Comparison of ENCODE assay signal across 21 cellular contexts in the genomic region with DNA sequence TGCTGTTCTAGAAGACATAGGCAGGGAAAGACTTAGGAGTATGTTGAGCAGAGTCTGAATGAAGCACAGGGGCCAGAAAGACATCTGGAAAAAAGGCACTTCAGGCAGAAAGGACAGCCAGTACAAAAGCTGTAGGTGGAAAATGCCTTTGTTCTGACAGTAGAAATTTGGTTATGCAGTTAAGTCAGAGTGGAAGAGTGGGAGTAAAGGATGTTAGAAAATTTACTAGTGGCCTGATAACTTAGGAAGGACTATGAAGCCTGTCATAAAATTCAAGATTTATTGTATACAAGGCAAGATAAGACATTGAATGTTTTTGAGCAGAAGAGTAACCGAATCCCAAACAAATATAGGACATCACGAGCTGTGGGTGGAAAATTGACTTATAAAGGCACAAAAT.
"Had no signal": no experiment of that assay in that cellular context is flagged by ENCODE, and none has a peak within 500 bp of the region (broad histone marks: within the 10 kb centered on the region; RNA-seq: fewer than 3 reads in every experiment).

No MANE protein-coding gene starts in this region.

- H3K36me3 ChIP-seq: left ventricle myocardium inferior, ovary, right atrium auricular region, right lobe of liver, transverse colon, upper lobe of left lung had no signal

- H3K27ac Mint-ChIP-seq: mesothelial cell of epicardium; naive B cell; natural killer cell; nephron progenitor cell; progenitor cell of endocrine pancreas; stimulated activated naive B cell treated with anti-CD40 and anti-IgM and Interleukin-4, amounts not matched to agents 10 μg/mL and 1 μg/mL and 100 μg/mL, for 72 hours; stimulated activated naive CD8-positive, alpha-beta T cell treated with anti-CD3 and anti-CD28 coated beads, Interleukin-15, Interleukin-2, amounts not matched to agents 100 ng/mL and 50 ng/mL, for 24 hours had no signal

- H3K79me2 ChIP-seq: hepatocyte had no signal

- H3K4me1 ChIP-seq: left ventricle myocardium inferior, right atrium auricular region, right lobe of liver, transverse colon, upper lobe of left lung had no signal

- H3K9me3 ChIP-seq: ovary, right atrium auricular region, right lobe of liver, transverse colon, upper lobe of left lung had no signal

- H3K9me3 Mint-ChIP-seq: nephron progenitor cell had no signal

- H3K36me3 Mint-ChIP-seq: mesothelial cell of epicardium; naive B cell; natural killer cell; stimulated activated naive B cell treated with anti-CD40 and anti-IgM and Interleukin-4, amounts not matched to agents 10 μg/mL and 1 μg/mL and 100 μg/mL, for 72 hours had no signal

- H3K27me3 Mint-ChIP-seq: naive B cell; progenitor cell of endocrine pancreas; stimulated activated naive B cell treated with anti-CD40 and anti-IgM and Interleukin-4, amounts not matched to agents 10 μg/mL and 1 μg/mL and 100 μg/mL, for 72 hours; stimulated activated naive CD8-positive, alpha-beta T cell treated with anti-CD3 and anti-CD28 coated beads, Interleukin-15, Interleukin-2, amounts not matched to agents 100 ng/mL and 50 ng/mL, for 24 hours had no signal

- H3K4me3 Mint-ChIP-seq: mesothelial cell of epicardium; naive B cell; natural killer cell; nephron progenitor cell; stimulated activated naive B cell treated with anti-CD40 and anti-IgM and Interleukin-4, amounts not matched to agents 10 μg/mL and 1 μg/mL and 100 μg/mL, for 72 hours; stimulated activated naive CD8-positive, alpha-beta T cell treated with anti-CD3 and anti-CD28 coated beads, Interleukin-15, Interleukin-2, amounts not matched to agents 100 ng/mL and 50 ng/mL, for 24 hours had no signal

- H3K27me3 ChIP-seq: hepatocyte, ovary, right atrium auricular region, right lobe of liver, transverse colon, upper lobe of left lung had no signal

- H3K4me3 ChIP-seq: hepatocyte, left ventricle myocardium inferior, lung, ovary, right atrium auricular region, right lobe of liver, transverse colon, upper lobe of left lung had no signal

- ATAC-seq: natural killer cell; right lobe of liver; stimulated activated naive B cell treated with anti-CD40 and anti-IgM and Interleukin-4, amounts not matched to agents 10 μg/mL and 1 μg/mL and 100 μg/mL, for 72 hours had no signal

- DNase-seq: islet precursor cell; left ventricle myocardium inferior; mesendoderm; naive B cell; natural killer cell; nephron progenitor cell; ovary; right lobe of liver; stimulated activated CD4-positive, alpha-beta T cell treated with anti-CD3 and anti-CD28 coated beads, Interleukin-12 subunit alpha, Interleukin-12 subunit beta, amount 100 ng/mL, for 4 hours; stimulated activated CD4-positive, alpha-beta T cell treated with anti-CD3 and anti-CD28 coated beads, Interleukin-15, amount 100 ng/mL, for 24 hours; stimulated activated CD4-positive, alpha-beta T cell treated with anti-CD3 and anti-CD28 coated beads, Interleukin-2, amount 100 ng/mL, for 24 hours; stimulated activated CD4-positive, alpha-beta T cell treated with anti-CD3 and anti-CD28 coated beads, Interleukin-4, amount 100 ng/mL, for 1 hour; stimulated activated naive B cell treated with anti-CD40 and anti-IgM and Interleukin-4, amounts not matched to agents 10 μg/mL and 1 μg/mL and 100 μg/mL, for 72 hours; transverse colon; upper lobe of left lung had no signal

- H3K4me1 Mint-ChIP-seq: mesothelial cell of epicardium; naive B cell; natural killer cell; nephron progenitor cell; stimulated activated naive B cell treated with anti-CD40 and anti-IgM and Interleukin-4, amounts not matched to agents 10 μg/mL and 1 μg/mL and 100 μg/mL, for 72 hours had no signal

- H2AFZ ChIP-seq: hepatocyte had no signal

- H3K4me2 ChIP-seq: hepatocyte had no signal

- H3K27ac ChIP-seq: hepatocyte, left ventricle myocardium inferior, ovary, right atrium auricular region, right lobe of liver, transverse colon, upper lobe of left lung had no signal
